8 cellular contexts compared by ENCODE assay signal in genomic region chr4:72568959-72569718, GRCh38. TPM values are rescaled to one million over a fixed set of nuclear protein-coding genes. Genes with fewer than 3 reads are reported as not detected.
DNase-seq lines count a peak whose midpoint lies in the region; ATAC-seq, FAIRE-seq and TF ChIP-seq lines count a peak whose summit lies in the region.

TSS of gene ADAMTS3 (minus strand) at chr4:72569221. CDS start at chr4:72568762, 459 bp downstream.

- H3K4me2 ChIP-seq in HepG2 (ENCODE audit: low read depth, low read length) = peak within 1 kb of the TSS; percentile 76

- H3K27ac ChIP-seq in SJSA1 (no peak within 1 kb of the TSS), HepG2 (ENCODE audit: extremely low read length, insufficient read depth, low read length) (no peak within 1 kb of the TSS), stomach smooth muscle (ENCODE audit: low read length) (peak within 1 kb of the TSS; percentile 55)

- H3K9ac ChIP-seq in HepG2 (ENCODE audit: insufficient read depth, low read depth, low read length) (0 out of 2 replicates have a peak within 1 kb of the TSS, but pooled peaks have one; percentile 15), stomach smooth muscle (ENCODE audit: low read length in 2 of 2) (peak within 1 kb of the TSS; percentile 60 to 73)

- H3K4me1 ChIP-seq in SJSA1 (replicated peaks) = peaks cover 7% of the 10 kb centered on the region
- H3K4me1 ChIP-seq in HepG2 (ENCODE audit: insufficient read depth, low read length) = peaks cover 16% of the 10 kb centered on the region
- H3K4me1 ChIP-seq in stomach smooth muscle (ENCODE audit: control insufficient read depth, insufficient read depth, low read length) = peaks cover 13% of the 10 kb centered on the region

- intact Hi-C loops in HepG2 (cut with micrococcal nuclease; ENCODE audit: unreplicated experiment) = no loop called here

- no peak for FAIRE-seq in HepG2 (lab: Jason Lieb, UNC)

- CTCF ChIA-PET in HepG2 (lab: Yijun Ruan, JAX; ENCODE audit: low intra/inter-chr PET ratio, low total read pairs) = no interaction called here

- peak within 1 kb of the TSS; percentile 39 for H3K4me3 ChIP-seq in SJSA1
- peak within 1 kb of the TSS; percentile 46 to 64 (median 55); a peak in 5 of 6 replicates for H3K4me3 ChIP-seq in HepG2 (replicated peaks in 1 of 3; ENCODE audit: insufficient read depth in 1 of 3, low read depth in 2 of 3, low read length in 3 of 3)
- H3K4me3 ChIP-seq in stomach smooth muscle (ENCODE audit: low read length in 2 of 2) = peak within 1 kb of the TSS; percentile 84 to 96

- TF ChIP-seq CTCF in HepG2 (CRISPR knock-in tag; IDR thresholded peaks at IDR 0.05) = 0 out of 2 replicates have a peak, but pooled peaks have one; percentile 9

- no peaks in the 10 kb centered on the region for H3K79me2 ChIP-seq in HepG2 (ENCODE audit: insufficient read depth, low read length)

- peak; percentile 84 for ATAC-seq in HepG2
- ATAC-seq in HG03469 (IDR thresholded peaks at IDR 0.05; ENCODE audit: unreplicated experiment) = no peak

- H3K27me3 ChIP-seq in SJSA1 (replicated peaks) (0 out of 2 replicates have a peak, but pooled peaks cover 2% of the 10 kb centered on the region), HepG2 (ENCODE audit: control insufficient read depth in 1 of 2, insufficient read depth in 2 of 2, low read length in 2 of 2) (peaks cover 5 to 27% of the 10 kb centered on the region in 2 experiments), stomach smooth muscle (ENCODE audit: control insufficient read depth in 1 of 2, insufficient read depth in 2 of 2, low read length in 2 of 2) (peaks cover 0 to 2% of the 10 kb centered on the region in 2 donors)

- H2AFZ ChIP-seq in HepG2 (ENCODE audit: low read length) = no peak within 1 kb of the TSS

- in situ Hi-C loops in HepG2 (cut with HindIII; ENCODE audit: extremely low pct_ligation_motif_present, low pct_unique_long_range_greater_than_20kb) = no loop called here

- H3K36me3 ChIP-seq in SJSA1 = no peaks in the 10 kb centered on the region
- no peaks in the 10 kb centered on the region for H3K36me3 ChIP-seq in HepG2 (replicated peaks in 1 of 2; ENCODE audit: control insufficient read depth in 1 of 2, insufficient read depth in 2 of 2, low read length in 2 of 2)
- no peaks in the 10 kb centered on the region for H3K36me3 ChIP-seq in stomach smooth muscle (ENCODE audit: control insufficient read depth in 2 of 2, insufficient read depth in 2 of 2, low read length in 2 of 2)

- BruUV-seq in HepG2 (replicated peaks; lab: Mats Ljungman, UMichigan) = no TSS peak

- DNase-seq in Daoy (ENCODE audit: low read depth) (peak; percentile 46), HS-27A (ENCODE audit: low read depth) (peak; percentile 19), SJSA1 (ENCODE audit: low read depth in 1 of 2, low spot score in 2 of 2) (peak; percentile 36 to 47), ecto neural progenitor cell (ENCODE audit: low spot score) (peak; percentile 88), HepG2 (ENCODE audit: low spot score) (no peak), DMS153 treated with DMSO at 0.1 percent for 48 hours (lab: John Stamatoyannopoulos, UW; ENCODE audit: unreplicated experiment) (no peak)

- no peak for TF ChIP-seq POLR2A in HepG2 (IDR thresholded peaks at IDR 0.05; ENCODE audit: insufficient read depth in 1 of 2, low read depth in 2 of 2, low read length in 2 of 2)

- no peak for TF ChIP-seq RAD21 in HepG2 (CRISPR knock-in tag; IDR thresholded peaks at IDR 0.05)

- H3K9me3 ChIP-seq in SJSA1 (replicated peaks) (no peaks in the 10 kb centered on the region), HepG2 (ENCODE audit: low read length) (no peaks in the 10 kb centered on the region), stomach smooth muscle (ENCODE audit: control insufficient read depth in 2 of 2, low read length in 2 of 2) (no peaks in the 10 kb centered on the region)

- WGBS in HepG2 (ENCODE audit: low lambda C conversion rate) = 1% methylated on average over 43 of the region's 59 CpGs

- H4K20me1 ChIP-seq in HepG2 (ENCODE audit: insufficient read depth, low read length) = no peaks in the 10 kb centered on the region

- POLR2A ChIA-PET in HepG2 (lab: Yijun Ruan, JAX) = no interaction called here

- no peak for TF ChIP-seq EP300 in HepG2 (IDR thresholded peaks at IDR 0.05; ENCODE audit: low read depth in 2 of 2, low read length in 2 of 2)
- no peak for TF ChIP-seq EP300 in HepG2 (CRISPR knock-in tag; IDR thresholded peaks at IDR 0.05; ENCODE audit: borderline replicate concordance)

TF ChIP-seq in HepG2, 621 proteins besides CTCF, POLR2A, EP300 and RAD21 (continues in another document):
- TF ChIP-seq ISX (CRISPR knock-in tag; conservative IDR thresholded peaks at IDR 0.05) (no peak), GRHL1 (CRISPR knock-in tag; conservative IDR thresholded peaks at IDR 0.05) (no peak), IRF1 (CRISPR knock-in tag; IDR thresholded peaks at IDR 0.05; ENCODE audit: low read depth) (no peak), PATZ1 (CRISPR knock-in tag; IDR thresholded peaks at IDR 0.05) (peak; percentile 13; the same call in 1 of the 2 replicates), ZNF75D (CRISPR knock-in tag; IDR thresholded peaks at IDR 0.05; ENCODE audit: borderline replicate concordance) (no peak)

RNA-seq across cellular contexts. Expression of gene ADAMTS3, which starts in this region (rescaled TPM):
- 0.57 and 1.6 TPM in 2 replicates for total RNA-seq in Daoy (2014; rRNA removed; shearing (Covaris generic))
- 0.45 and 0.81 TPM in 2 replicates for total RNA-seq in SJSA1 (2014; rRNA removed; shearing (Covaris generic))
- not detected in 2 replicates for total RNA-seq in HepG2 (2016; rRNA removed; fragmentation: Illumina TruSeq; extraction: Trizol)
- total RNA-seq in HepG2 (2016; cell fraction: cytosol; rRNA removed; fragmentation: Illumina TruSeq; extraction: Trizol; ENCODE audit: low read depth) = not detected in 2 replicates
- not detected in 2 replicates for total RNA-seq in HepG2 (2016; cell fraction: insoluble cytoplasmic fraction; rRNA removed; fragmentation: Illumina TruSeq; extraction: Trizol)
- not detected in 2 replicates for total RNA-seq in HepG2 (2016; cell fraction: membrane; rRNA removed; fragmentation: Illumina TruSeq; extraction: Trizol)
- total RNA-seq in HepG2 (2016; cell fraction: nucleus; rRNA removed; fragmentation: Illumina TruSeq; extraction: Trizol) = not detected in 2 replicates
- not detected in 2 replicates for polyA plus RNA-seq in HepG2 (2011; rRNA removed)
- not detected in 2 replicates for polyA plus RNA-seq in HepG2 (2011; cell fraction: cytosol; rRNA removed)
- polyA plus RNA-seq in HepG2 (2011; cell fraction: nucleus; rRNA removed) = not detected in 2 replicates
- polyA plus RNA-seq in HepG2 (2012) = not detected in 2 replicates
- polyA plus RNA-seq in HepG2 (2016; cell fraction: cytosol; fragmentation: Illumina TruSeq; extraction: Trizol; ENCODE audit: low read depth) = not detected in 2 replicates
- not detected in 2 replicates for polyA plus RNA-seq in HepG2 (2016; cell fraction: insoluble cytoplasmic fraction; fragmentation: Illumina TruSeq; extraction: Trizol; ENCODE audit: low read depth)
- polyA plus RNA-seq in HepG2 (2016; cell fraction: membrane; fragmentation: Illumina TruSeq; extraction: Trizol; ENCODE audit: low read depth) = not detected in 2 replicates
- not detected in 2 replicates for polyA plus RNA-seq in HepG2 (2016; cell fraction: nucleus; fragmentation: Illumina TruSeq; extraction: Trizol; ENCODE audit: insufficient read depth, low read depth)
- polyA minus RNA-seq in HepG2 (2011; rRNA and poly(A)+ RNA removed; ENCODE audit: low replicate concordance) = 0.04 TPM in 1 of 2 replicates, not detected in the other
- polyA minus RNA-seq in HepG2 (2011; cell fraction: cytosol; rRNA and poly(A)+ RNA removed) = not detected in 2 replicates
- not detected in 2 replicates for polyA minus RNA-seq in HepG2 (2011; cell fraction: nucleus; rRNA and poly(A)+ RNA removed)

Comparison
In these comparisons a context has a peak if more than half of its experiments do, and no peak if none do; other contexts are left out.
1. Peak in DNase-seq and H3K4me3 ChIP-seq in SJSA1; RNA of the gene not detected or under 1 TPM.
2. Peak in ATAC-seq, H3K4me3 ChIP-seq, H3K9ac ChIP-seq and H3K4me2 ChIP-seq in HepG2; RNA of the gene not detected or under 1 TPM.
3. DNase-seq: peak in Daoy (single experiment), HS-27A (single experiment) and ecto neural progenitor cell (single experiment); none in HepG2 (single experiment) and DMS153 treated with DMSO at 0.1 percent for 48 hours (single experiment).
4. H3K4me3 ChIP-seq: peak in every context shown above with its lines; median percentile 90 in stomach smooth muscle; 55 in HepG2; 39 in SJSA1.